Comparison of ENCODE assay signal across 7 cellular contexts in genomic region chr21:26170471-26171309, GRCh38. TPM values are rescaled to one million over a fixed set of nuclear protein-coding genes. Genes with fewer than 3 reads are reported as not detected.
A peak's percentile ranks its signal among the peaks of the same experiment; 100 is the strongest.
DNase-seq lines count a peak whose midpoint lies in the region; ATAC-seq, FAIRE-seq and TF ChIP-seq lines count a peak whose summit lies in the region.

Gene APP (minus strand): TSS chr21:26170770. CDS start chr21:26170620, 150 bp downstream.

- H3K27me3 Mint-ChIP-seq in central memory CD8-positive, alpha-beta T cell: peaks cover 54% of the 10 kb centered on the region

- peak in 2 of 3 experiments; percentile 81 to 85 for TF ChIP-seq CTCF in keratinocyte (optimal IDR thresholded peaks at IDR 0.05 in 1 of 3, IDR thresholded peaks at IDR 0.05 in 1 of 3, conservative IDR thresholded peaks at IDR 0.05 in 1 of 3; ENCODE audit: extremely low read depth in 1 of 3, insufficient read depth in 2 of 3, low read length in 3 of 3)

- ATAC-seq in GM18511 (IDR thresholded peaks at IDR 0.05; ENCODE audit: unreplicated experiment) (peak; percentile 80), HG02943 (IDR thresholded peaks at IDR 0.05; ENCODE audit: low read depth, unreplicated experiment) (peak; percentile 80)
- ATAC-seq in activated CD4-positive, CD25-positive, alpha-beta regulatory T cell treated with anti-CD3 and anti-CD28 coated beads, Interleukin-2, amount 50 U/mL, for 24 hours: peak; percentile 88 to 89
- peak; percentile 75 for ATAC-seq in central memory CD8-positive, alpha-beta T cell (replicated peaks; ENCODE audit: extremely low read depth, poor library complexity, severe bottlenecking)

- dilution Hi-C loops in keratinocyte (cut with MboI; ENCODE audit: extremely low pct_ligation_motif_present, low sequenced_read_pairs): loop anchor here (25.0 kb wide), 1 partner anchor 217 kb away; no protein-coding TSS in a partner anchor

- peak within 1 kb of the TSS; percentile 85 for H3K27ac ChIP-seq in keratinocyte (ENCODE audit: control insufficient read depth, insufficient read depth, low read length)

- H3K4me2 ChIP-seq in keratinocyte (ENCODE audit: control insufficient read depth, extremely low read depth, insufficient read depth, low read depth, low read length): peak within 1 kb of the TSS; percentile 94

- H3K36me3 Mint-ChIP-seq in central memory CD8-positive, alpha-beta T cell (ENCODE audit: insufficient read depth): peaks cover 2% of the 10 kb centered on the region

- peak; percentile 49 for DNase-seq in NCI-H2029 treated with DMSO at 0.1 percent for 48 hours (lab: John Stamatoyannopoulos, UW)
- DNase-seq in central memory CD8-positive, alpha-beta T cell (ENCODE audit: low spot score in 2 of 2): peak; percentile 64 to 79
- DNase-seq in keratinocyte (ENCODE audit: low read depth, low spot score): no peak
- DNase-seq in stimulated activated CD4-positive, alpha-beta T cell treated with anti-CD3 and anti-CD28 coated beads, Interleukin-12 subunit alpha, Interleukin-12 subunit beta, amount 100 ng/mL, for 48 hours (ENCODE audit: low read depth in 2 of 3, low spot score in 1 of 3): peak; percentile 77 to 88 (median 77)

- H3K36me3 ChIP-seq in keratinocyte (ENCODE audit: control insufficient read depth in 2 of 2, extremely low read depth in 1 of 2, insufficient read depth in 2 of 2, low read length in 2 of 2): peaks cover 3 to 4% of the 10 kb centered on the region in 2 experiments

- no peaks in the 10 kb centered on the region for H3K27me3 ChIP-seq in keratinocyte (ENCODE audit: control insufficient read depth, extremely low read depth, insufficient read depth, low read length)

- H3K9me3 Mint-ChIP-seq in central memory CD8-positive, alpha-beta T cell: no peaks in the 10 kb centered on the region

- peak within 1 kb of the TSS; percentile 82 for H3K4me3 Mint-ChIP-seq in central memory CD8-positive, alpha-beta T cell

- H2AFZ ChIP-seq in keratinocyte (ENCODE audit: control insufficient read depth, low read length): peak within 1 kb of the TSS; percentile 94

- peak within 1 kb of the TSS; percentile 93 for H3K9ac ChIP-seq in keratinocyte (ENCODE audit: control insufficient read depth, extremely low read depth, insufficient read depth, low read length)

- peaks cover 13% of the 10 kb centered on the region for H4K20me1 ChIP-seq in keratinocyte (ENCODE audit: control insufficient read depth, extremely low read depth, insufficient read depth, low read length)

- H3K4me1 ChIP-seq in keratinocyte (ENCODE audit: control insufficient read depth, extremely low read depth, insufficient read depth, low read length): peaks cover 30% of the 10 kb centered on the region

- H3K4me1 Mint-ChIP-seq in central memory CD8-positive, alpha-beta T cell: peaks cover 10% of the 10 kb centered on the region

- peaks cover 49% of the 10 kb centered on the region for H3K79me2 ChIP-seq in keratinocyte (ENCODE audit: control insufficient read depth, insufficient read depth, low read length)

- peak within 1 kb of the TSS; percentile 89 to 98 (median 97) for H3K4me3 ChIP-seq in keratinocyte (ENCODE audit: control insufficient read depth in 2 of 3, extremely low read depth in 1 of 3, insufficient read depth in 2 of 3, low read depth in 1 of 3, low read length in 3 of 3)

- H3K9me3 ChIP-seq in keratinocyte (ENCODE audit: control insufficient read depth, low read depth, low read length): no peaks in the 10 kb centered on the region

- FAIRE-seq in keratinocyte (lab: Jason Lieb, UNC): no peak

- H3K9me1 ChIP-seq in keratinocyte (ENCODE audit: control insufficient read depth, extremely low read depth, insufficient read depth, low read length): no peaks in the 10 kb centered on the region

- no peak within 1 kb of the TSS for H3K27ac Mint-ChIP-seq in central memory CD8-positive, alpha-beta T cell (ENCODE audit: low read depth)

RNA-seq across cellular contexts. Expression of gene APP, which starts in this region (rescaled TPM):
- polyA plus RNA-seq in keratinocyte: 1,015 to 1,448 TPM (median 1,185 TPM) in 3 replicates
- polyA plus RNA-seq in keratinocyte (2011; ENCODE audit: low read depth): 1,793 TPM
- 533 and 538 TPM in 2 replicates for polyA plus RNA-seq in keratinocyte (2011; cell fraction: cytosol; rRNA removed)
- polyA plus RNA-seq in keratinocyte (2011; cell fraction: nucleus; rRNA removed): 3,620 and 3,834 TPM in 2 replicates
- 892 and 931 TPM in 2 replicates for polyA plus RNA-seq in keratinocyte (2012; ENCODE audit: low replicate concordance)
- polyA minus RNA-seq in keratinocyte: 975 to 1,428 TPM (median 1,262 TPM) in 3 replicates
- 644 TPM for polyA minus RNA-seq in keratinocyte (2011; cell fraction: cytosol; rRNA and poly(A)+ RNA removed)
- polyA minus RNA-seq in keratinocyte (2011; cell fraction: nucleus; rRNA and poly(A)+ RNA removed): 2,331 and 3,661 TPM in 2 replicates
